ENCODE assay signal across 11 cellular contexts in the genomic region with DNA sequence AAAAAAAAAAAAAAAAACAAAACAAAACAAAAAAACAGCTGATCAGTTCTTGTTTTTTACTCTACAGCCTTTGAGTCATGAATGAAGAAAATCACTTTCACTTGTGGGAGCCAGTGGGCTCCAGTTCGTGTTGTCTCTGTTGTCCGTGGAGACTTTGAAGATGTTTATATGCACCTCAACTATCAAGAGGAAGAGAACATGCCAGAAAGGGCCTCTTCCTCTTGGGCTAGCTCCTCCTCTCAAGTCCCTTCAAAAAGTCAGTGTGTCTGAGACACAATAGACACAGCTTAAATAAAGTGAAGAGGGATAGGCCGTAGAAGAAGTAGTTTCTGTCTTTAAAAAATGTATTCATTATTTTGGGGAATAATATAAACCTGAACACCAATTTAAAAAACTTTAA.
DNase-seq lines count a peak whose midpoint lies in the region; ATAC-seq and TF ChIP-seq lines count a peak whose summit lies in the region.
"Had no signal": no experiment of that assay in that cellular context is flagged by ENCODE, and none has a peak within 500 bp of the region (broad histone marks: within the 10 kb centered on the region; RNA-seq: fewer than 3 reads in every experiment).

No MANE protein-coding gene starts in this region.

- peak overlapping the region; percentile 77 to 88 for H3K27ac Mint-ChIP-seq in natural killer cell
- H3K27ac Mint-ChIP-seq in natural killer cell treated with Interleukin-12 subunit alpha and Interleukin-12 subunit beta and Interleukin-15 and Interleukin-18, amount 100 ng/mL, for 72 hours = peak overlapping the region in 1 of 2 donors; percentile 71
- H3K27ac Mint-ChIP-seq: HFFc6 had no signal

- CTCF ChIA-PET in RWPE1 (lab: Yijun Ruan, JAX) = no interaction called here

- no peak overlapping the region for H3K27ac ChIP-seq in RWPE1
- H3K27ac ChIP-seq: C4-2B had no signal

- no peaks in the 10 kb centered on the region for H3K27me3 Mint-ChIP-seq in natural killer cell (ENCODE audit: low read depth in 2 of 2)
- peaks cover 0 to under 1% of the 10 kb centered on the region in 2 donors for H3K27me3 Mint-ChIP-seq in natural killer cell treated with Interleukin-12 subunit alpha and Interleukin-12 subunit beta and Interleukin-15 and Interleukin-18, amount 100 ng/mL, for 72 hours

- TF ChIP-seq CTCF in natural killer cell (IDR thresholded peaks at IDR 0.05) = no peak
- TF ChIP-seq CTCF in RWPE1 (conservative IDR thresholded peaks at IDR 0.05; ENCODE audit: low read depth) = no peak

- DNase-seq in natural killer cell (peak; percentile 30), MV-4-11 (lab: John Stamatoyannopoulos, UW) (peak; percentile 8), NCI-H128 (lab: John Stamatoyannopoulos, UW; ENCODE audit: unreplicated experiment) (no peak), RWPE1 (ENCODE audit: low spot score) (no peak), left lobe of liver (ENCODE audit: low spot score) (no peak)
- no peak for DNase-seq in natural killer cell treated with Interleukin-12 subunit alpha and Interleukin-12 subunit beta and Interleukin-15 and Interleukin-18, amount 100 ng/mL, for 72 hours (ENCODE audit: low spot score)
- peak; percentile 38 for DNase-seq in activated naive CD4-positive, alpha-beta T cell treated with anti-CD3 and anti-CD28 coated beads, Interleukin-2, amount 50 U/mL, for 16 hours
- peak; percentile 9 for DNase-seq in stimulated activated naive CD8-positive, alpha-beta T cell treated with anti-CD3 and anti-CD28 coated beads, Interleukin-15, Interleukin-2, amounts not matched to agents 100 U/mL and 50 U/mL, for 24 hours
- DNase-seq: HFFc6, MG63 had no signal

- POLR2A ChIA-PET in RWPE1 (lab: Yijun Ruan, JAX; ENCODE audit: low non-redundant PET) = interaction anchor here (0.6 kb wide), 1 partner anchor 1695 kb away, joined by 4 read pairs; no protein-coding TSS in a partner anchor

- intact Hi-C loops in natural killer cell (cut with micrococcal nuclease) = loop anchor here (2.0 kb wide), 1 partner anchor 18 kb away; no protein-coding TSS in a partner anchor

- peak overlapping the region; percentile 53 for H3K4me3 Mint-ChIP-seq in natural killer cell
- H3K4me3 Mint-ChIP-seq in natural killer cell treated with Interleukin-12 subunit alpha and Interleukin-12 subunit beta and Interleukin-15 and Interleukin-18, amount 100 ng/mL, for 72 hours = no peak overlapping the region
- H3K4me3 Mint-ChIP-seq: HFFc6 had no signal

- no peaks in the 10 kb centered on the region for H3K9me3 Mint-ChIP-seq in natural killer cell
- no peaks in the 10 kb centered on the region for H3K9me3 Mint-ChIP-seq in natural killer cell treated with Interleukin-12 subunit alpha and Interleukin-12 subunit beta and Interleukin-15 and Interleukin-18, amount 100 ng/mL, for 72 hours
- H3K9me3 Mint-ChIP-seq: HFFc6 had no signal

- peaks cover 22 to 25% of the 10 kb centered on the region in 2 donors for H3K4me1 Mint-ChIP-seq in natural killer cell
- peaks cover 10 to 24% of the 10 kb centered on the region in 2 donors for H3K4me1 Mint-ChIP-seq in natural killer cell treated with Interleukin-12 subunit alpha and Interleukin-12 subunit beta and Interleukin-15 and Interleukin-18, amount 100 ng/mL, for 72 hours (ENCODE audit: low read depth in 2 of 2)

- no peaks in the 10 kb centered on the region for H3K36me3 Mint-ChIP-seq in natural killer cell
- no peaks in the 10 kb centered on the region for H3K36me3 Mint-ChIP-seq in natural killer cell treated with Interleukin-12 subunit alpha and Interleukin-12 subunit beta and Interleukin-15 and Interleukin-18, amount 100 ng/mL, for 72 hours

- ATAC-seq in natural killer cell (peak; percentile 65 to 81 (median 80)), left lobe of liver (no peak)
- no peak for ATAC-seq in natural killer cell treated with Interleukin-12 subunit alpha and Interleukin-12 subunit beta and Interleukin-15 and Interleukin-18, amount 100 ng/mL, for 72 hours
- ATAC-seq in stimulated activated naive CD8-positive, alpha-beta T cell treated with anti-CD3 and anti-CD28 coated beads, Interleukin-15, Interleukin-2, amounts not matched to agents 100 U/mL and 50 U/mL, for 24 hours = peak; percentile 60

Comparison
In these comparisons a context has a peak if more than half of its experiments do, and no peak if none do; other contexts are left out.
1. ATAC-seq: peak in natural killer cell (3 of 3) and stimulated activated naive CD8-positive, alpha-beta T cell treated with anti-CD3 and anti-CD28 coated beads, Interleukin-15, Interleukin-2, amounts not matched to agents 100 U/mL and 50 U/mL, for 24 hours (single experiment); none in natural killer cell treated with Interleukin-12 subunit alpha and Interleukin-12 subunit beta and Interleukin-15 and Interleukin-18, amount 100 ng/mL, for 72 hours (0 of 2) and left lobe of liver (single experiment).
2. DNase-seq: peak in natural killer cell (single experiment), MV-4-11 (single experiment), activated naive CD4-positive, alpha-beta T cell treated with anti-CD3 and anti-CD28 coated beads, Interleukin-2, amount 50 U/mL, for 16 hours (single experiment) and stimulated activated naive CD8-positive, alpha-beta T cell treated with anti-CD3 and anti-CD28 coated beads, Interleukin-15, Interleukin-2, amounts not matched to agents 100 U/mL and 50 U/mL, for 24 hours (single experiment); none in natural killer cell treated with Interleukin-12 subunit alpha and Interleukin-12 subunit beta and Interleukin-15 and Interleukin-18, amount 100 ng/mL, for 72 hours (single experiment), NCI-H128 (single experiment), RWPE1 (single experiment) and left lobe of liver (single experiment).